ENCODE assay signal across 8 cellular contexts in genomic region chr1:206030714-206031113, GRCh38. TPM values are rescaled to one million over a fixed set of nuclear protein-coding genes. Genes with fewer than 3 reads are reported as not detected.
DNase-seq lines count a peak whose midpoint lies in the region; ATAC-seq and TF ChIP-seq lines count a peak whose summit lies in the region.

No MANE protein-coding gene starts in this region.

- peaks cover 24% of the 10 kb centered on the region for H3K27me3 Mint-ChIP-seq in nephron (ENCODE audit: low read depth)

- H3K9me3 ChIP-seq in OCI-LY1 (ENCODE audit: low read length) (no peaks in the 10 kb centered on the region), esophagus muscularis mucosa (no peaks in the 10 kb centered on the region)

- peak; percentile 71 for ATAC-seq in GM19452 (IDR thresholded peaks at IDR 0.05; ENCODE audit: unreplicated experiment)

- WGBS in esophagus muscularis mucosa, result 16% methylated on average over 4 of the region's 4 CpGs

- H3K27ac ChIP-seq in OCI-LY1 (ENCODE audit: low read depth, low read length, poor library complexity, severe bottlenecking), result no peak overlapping the region
- H3K27ac ChIP-seq in esophagus muscularis mucosa (replicated peaks in 1 of 4), result no peak overlapping the region

- H3K79me2 ChIP-seq in OCI-LY1 (ENCODE audit: insufficient read depth, low read length), result no peaks in the 10 kb centered on the region

- TF ChIP-seq POLR2A in esophagus muscularis mucosa (IDR thresholded peaks at IDR 0.05; ENCODE audit: low read depth), result no peak

- no peak for TF ChIP-seq EP300 in esophagus muscularis mucosa (IDR thresholded peaks at IDR 0.05)

- no peak overlapping the region for H2AFZ ChIP-seq in OCI-LY1 (ENCODE audit: low read length)

- peaks cover 12% of the 10 kb centered on the region for H3K9me3 Mint-ChIP-seq in nephron

- TF ChIP-seq CTCF in OCI-LY1 (IDR thresholded peaks at IDR 0.05; ENCODE audit: low read length), result peak; percentile 97
- TF ChIP-seq CTCF in esophagus muscularis mucosa (IDR thresholded peaks at IDR 0.05), result peak; percentile 55 to 71 (median 63)
- peak; percentile 74 to 89 (median 84) for TF ChIP-seq CTCF in nephron (IDR thresholded peaks at IDR 0.05; ENCODE audit: unreplicated experiment in 3 of 3)

- H3K36me3 Mint-ChIP-seq in nephron (ENCODE audit: low read depth), result no peaks in the 10 kb centered on the region

- peak; percentile 71 for DNase-seq in CD1c-positive myeloid dendritic cell (ENCODE audit: extremely low spot score)
- DNase-seq in KG1 (lab: John Stamatoyannopoulos, UW), result peak; percentile 32
- peak; percentile 59 for DNase-seq in activated T-cell treated with anti-CD3 and anti-CD28 coated beads for 24 hours (ENCODE audit: low read depth)
- DNase-seq in esophagus muscularis mucosa (ENCODE audit: extremely low spot score), result no peak
- DNase-seq in superior temporal gyrus (ENCODE audit: extremely low spot score), result peak; percentile 84

- intact Hi-C loops in esophagus muscularis mucosa (cut with DNase I), result loop anchor here (5.0 kb wide), 1 partner anchor 77 kb away; no protein-coding TSS in a partner anchor

- peak overlapping the region in 1 of 3 experiments; percentile 11 for H3K27ac Mint-ChIP-seq in nephron

- peak overlapping the region; percentile 13; the same call in 1 of the 2 replicates for H3K9ac ChIP-seq in OCI-LY1 (ENCODE audit: low read length)

- H3K4me1 Mint-ChIP-seq in nephron, result peaks cover 20% of the 10 kb centered on the region

- peaks cover 27% of the 10 kb centered on the region for H3K4me1 ChIP-seq in OCI-LY1 (ENCODE audit: insufficient read depth, low read length, severe bottlenecking)
- no peaks in the 10 kb centered on the region for H3K4me1 ChIP-seq in esophagus muscularis mucosa

- H3K27me3 ChIP-seq in OCI-LY1 (ENCODE audit: insufficient read depth, low read length), result no peaks in the 10 kb centered on the region
- peaks cover 0 to 24% (median 0%) of the 10 kb centered on the region in 4 donors for H3K27me3 ChIP-seq in esophagus muscularis mucosa

- no peaks in the 10 kb centered on the region for H3K36me3 ChIP-seq in OCI-LY1 (ENCODE audit: insufficient read depth, low read length)
- H3K36me3 ChIP-seq in esophagus muscularis mucosa, result no peaks in the 10 kb centered on the region

- H4K20me1 ChIP-seq in OCI-LY1 (ENCODE audit: insufficient read depth, low read length), result no peaks in the 10 kb centered on the region

- H3K4me3 ChIP-seq in OCI-LY1 (ENCODE audit: low read depth, low read length, poor library complexity, severe bottlenecking) (no peak overlapping the region), esophagus muscularis mucosa (no peak overlapping the region)

- H3K4me3 Mint-ChIP-seq in nephron, result no peak overlapping the region

- H3F3A ChIP-seq in OCI-LY1 (ENCODE audit: insufficient read depth, low read length), result no peaks in the 10 kb centered on the region

- 0 out of 2 replicates have a peak overlapping the region, but pooled peaks have one; percentile 19 for H3K4me2 ChIP-seq in OCI-LY1 (ENCODE audit: low read length)

- H3K9me2 ChIP-seq in OCI-LY1 (ENCODE audit: low read depth, low read length), result no peaks in the 10 kb centered on the region

RNA-seq across cellular contexts. Expression of gene CTSE, which starts 7.0 kb away (rescaled TPM):
- under 1 TPM in 1 of 4 donors, not detected in 3; 0.13 TPM for total RNA-seq in esophagus muscularis mucosa

RNA-seq across cellular contexts. Expression of gene RHEX, which starts 22.3 kb away (rescaled TPM):
- total RNA-seq in esophagus muscularis mucosa, result 10 to 100 TPM in 1 of 4 donors, 1 to 10 TPM in 2, under 1 TPM in 1; 0.45 to 11.2 (median 7.7) TPM

RNA-seq across cellular contexts. Expression of gene RAB7B, which starts 27.5 kb away (rescaled TPM):
- total RNA-seq in esophagus muscularis mucosa, result 1 to 10 TPM in 3 of 4 donors, under 1 TPM in 1; 0.32 to 2.5 (median 1.8) TPM
